ENCODE assay signal across 14 cellular contexts in the genomic region with DNA sequence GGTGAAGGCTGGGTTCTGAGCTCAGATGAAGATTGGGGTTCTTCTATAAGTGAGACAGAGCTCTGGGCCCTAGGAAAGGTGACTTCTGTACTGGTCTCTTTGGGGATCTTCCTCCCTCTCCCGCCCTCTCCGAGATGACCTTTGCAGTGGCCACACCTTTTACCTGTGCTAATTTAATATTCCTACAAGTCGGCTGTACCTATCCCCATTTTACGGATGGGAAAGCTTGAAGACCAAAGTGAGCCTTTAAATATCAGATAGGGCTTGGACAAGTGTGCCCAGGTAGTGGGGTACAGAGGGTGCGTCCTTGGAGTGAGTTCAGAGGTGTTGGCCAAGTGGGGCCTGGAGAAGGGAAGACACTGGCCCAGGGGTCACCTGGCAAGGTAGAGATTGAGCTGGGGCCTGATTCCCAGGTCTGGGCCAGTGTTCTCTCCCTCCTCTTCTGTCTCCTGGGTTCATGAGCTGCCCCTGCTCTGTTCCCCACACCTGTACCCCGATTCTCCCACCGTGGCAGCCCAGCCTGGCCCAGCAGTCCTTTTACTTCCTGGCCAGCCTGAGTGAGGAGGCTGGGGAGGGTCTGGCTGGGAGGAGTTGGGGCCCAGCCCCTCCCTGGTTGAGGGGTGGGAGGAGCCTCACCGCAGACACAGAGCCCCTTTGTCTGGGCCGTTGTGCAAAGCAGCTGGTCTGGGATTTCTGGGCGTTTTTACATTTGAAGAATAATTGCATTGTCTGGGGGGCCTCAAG. TPM values are rescaled to one million over a fixed set of nuclear protein-coding genes. Genes with fewer than 3 reads are reported as not detected.
A peak's percentile ranks its signal among the peaks of the same experiment; 100 is the strongest.
DNase-seq lines count a peak whose midpoint lies in the region; TF ChIP-seq lines count a peak whose summit lies in the region.
"Had no signal": no experiment of that assay in that cellular context is flagged by ENCODE, and none has a peak within 500 bp of the region (broad histone marks: within the 10 kb centered on the region; RNA-seq: fewer than 3 reads in every experiment).

No MANE protein-coding gene starts in this region.

- H3K9ac ChIP-seq in HUES6 (ENCODE audit: low read length), result peak overlapping the region; percentile 12

- no peak for TF ChIP-seq POLR2A in esophagus muscularis mucosa (IDR thresholded peaks at IDR 0.05; ENCODE audit: low read depth)

- H3K4me1 ChIP-seq in HUES6 (ENCODE audit: control insufficient read depth, insufficient read depth, low read length) (peaks cover 67% of the 10 kb centered on the region), esophagus muscularis mucosa (peaks cover 5 to 21% (median 12%) of the 10 kb centered on the region in 4 donors)

- H3K9me3 ChIP-seq in HUES6 (ENCODE audit: control insufficient read depth, insufficient read depth, low read depth, low read length), result no peaks in the 10 kb centered on the region
- H3K9me3 ChIP-seq in esophagus muscularis mucosa, result no peaks in the 10 kb centered on the region
- H3K9me3 ChIP-seq: psoas muscle had no signal

- 73% methylated on average over 8 of the region's 10 CpGs for WGBS in esophagus muscularis mucosa

- no peaks in the 10 kb centered on the region for H3K36me3 ChIP-seq in HUES6 (ENCODE audit: control insufficient read depth, insufficient read depth, low read length)
- no peaks in the 10 kb centered on the region for H3K36me3 ChIP-seq in esophagus muscularis mucosa

- no peak for TF ChIP-seq EP300 in esophagus muscularis mucosa (IDR thresholded peaks at IDR 0.05)

- TF ChIP-seq CTCF in esophagus muscularis mucosa (IDR thresholded peaks at IDR 0.05), result no peak

- DNase-seq in Ammon's horn (ENCODE audit: low spot score) (peak; percentile 93), middle frontal gyrus (ENCODE audit: extremely low spot score, low spot score) (peak; percentile 64), NCI-H510A (lab: John Stamatoyannopoulos, UW) (no peak), GOT3 (lab: John Stamatoyannopoulos, UW) (no peak), esophagus muscularis mucosa (ENCODE audit: extremely low spot score) (no peak), OCI-M2 (lab: John Stamatoyannopoulos, UW; ENCODE audit: unreplicated experiment) (no peak)
- DNase-seq: foreskin keratinocyte; NCI-H2107; PC-9; psoas muscle; stimulated activated CD4-positive, alpha-beta T cell treated with anti-CD3 and anti-CD28 coated beads, Interleukin-4, amount 100 ng/mL, for 1 hour had no signal

- intact Hi-C loops in esophagus muscularis mucosa (cut with DNase I), result loop anchor here (10.0 kb wide), 1 partner anchor 153 kb away; the partner anchor contains the start of gene RNF24

- no peak overlapping the region for H3K27ac ChIP-seq in HUES6 (ENCODE audit: low read depth, low read length)
- H3K27ac ChIP-seq in cingulate gyrus (ENCODE audit: low read depth, low read length), result peak overlapping the region; percentile 91
- H3K27ac ChIP-seq in esophagus muscularis mucosa (replicated peaks in 1 of 4), result peak overlapping the region in 1 of 4 donors; percentile 26
- H3K27ac ChIP-seq: foreskin keratinocyte, PC-9, psoas muscle had no signal

- H3K27me3 ChIP-seq in HUES6 (ENCODE audit: control insufficient read depth, insufficient read depth, low read length) (no peaks in the 10 kb centered on the region), esophagus muscularis mucosa (no peaks in the 10 kb centered on the region)
- H3K27me3 ChIP-seq: foreskin keratinocyte had no signal

- H3K4me3 ChIP-seq in HUES6 (ENCODE audit: low read depth, low read length), result no peak overlapping the region; the same call in 1 of the 2 replicates
- no peak overlapping the region for H3K4me3 ChIP-seq in esophagus muscularis mucosa
- H3K4me3 ChIP-seq: PC-9, psoas muscle had no signal

RNA-seq across cellular contexts. Expression of gene SMOX, which starts 18.8 kb away (rescaled TPM):
- total RNA-seq in esophagus muscularis mucosa, result 10 to 100 TPM in 1 of 4 donors, 1 to 10 TPM in 3; 3.3 to 10.5 (median 8.9) TPM
- total RNA-seq: B cell had no signal

Comparison
In these comparisons a context has a peak if more than half of its experiments do, and no peak if none do; other contexts are left out.
1. DNase-seq: peak in Ammon's horn (single experiment) and middle frontal gyrus (single experiment); none in NCI-H510A (single experiment), GOT3 (single experiment), esophagus muscularis mucosa (single experiment) and OCI-M2 (single experiment).